ENCODE assay signal across 1 cellular context in genomic region chr10:22325948-22326702, GRCh38.
TF ChIP-seq lines count a peak whose summit lies in the region.

No MANE protein-coding gene starts in this region.

TF ChIP-seq in K562, 482 proteins besides CTCF, POLR2A, EP300 and RAD21:
- TF ChIP-seq ZNF444 (CRISPR knock-in tag; IDR thresholded peaks at IDR 0.05) (no peak), HEY1 (CRISPR knock-in tag; IDR thresholded peaks at IDR 0.05; ENCODE audit: borderline replicate concordance) (no peak), KLF6 (CRISPR knock-in tag; IDR thresholded peaks at IDR 0.05; ENCODE audit: borderline replicate concordance) (0 out of 2 replicates have a peak, but pooled peaks have one; percentile 11), ZFP1 (CRISPR knock-in tag; IDR thresholded peaks at IDR 0.05) (0 out of 2 replicates have a peak, but pooled peaks have one; percentile 20), GTF2E2 (tag; IDR thresholded peaks at IDR 0.05) (no peak), GTF2F1 (IDR thresholded peaks at IDR 0.05; ENCODE audit: low read depth, low read length) (no peak), ESRRB (CRISPR knock-in tag; IDR thresholded peaks at IDR 0.05; ENCODE audit: borderline replicate concordance) (no peak), NR2C2 (CRISPR knock-in tag; IDR thresholded peaks at IDR 0.05) (no peak), NR2C2 (tag; IDR thresholded peaks at IDR 0.05) (0 out of 2 replicates have a peak, but pooled peaks have one; percentile 1), MAZ (CRISPR knock-in tag; conservative IDR thresholded peaks at IDR 0.05 in 1 of 2, IDR thresholded peaks at IDR 0.05 in 1 of 2) (0 out of 4 replicates have a peak, but pooled peaks of 1 of the 2 experiments have one; percentile 17), ZBTB34 (CRISPR knock-in tag; IDR thresholded peaks at IDR 0.05) (no peak), ZFX (CRISPR knock-in tag; IDR thresholded peaks at IDR 0.05) (no peak), CXXC5 (CRISPR knock-in tag; IDR thresholded peaks at IDR 0.05) (peak; percentile 2), SLC30A9 (CRISPR knock-in tag; IDR thresholded peaks at IDR 0.05) (no peak), BRF2 (IDR thresholded peaks at IDR 0.05; ENCODE audit: borderline replicate concordance, insufficient read depth, insufficient read length) (no peak), ARHGAP35 (IDR thresholded peaks at IDR 0.05; ENCODE audit: partially characterized antibody) (no peak), NFIC (IDR thresholded peaks at IDR 0.05) (no peak), RNF2 (IDR thresholded peaks at IDR 0.05) (no peak)
- TF ChIP-seq, protein P1, sequence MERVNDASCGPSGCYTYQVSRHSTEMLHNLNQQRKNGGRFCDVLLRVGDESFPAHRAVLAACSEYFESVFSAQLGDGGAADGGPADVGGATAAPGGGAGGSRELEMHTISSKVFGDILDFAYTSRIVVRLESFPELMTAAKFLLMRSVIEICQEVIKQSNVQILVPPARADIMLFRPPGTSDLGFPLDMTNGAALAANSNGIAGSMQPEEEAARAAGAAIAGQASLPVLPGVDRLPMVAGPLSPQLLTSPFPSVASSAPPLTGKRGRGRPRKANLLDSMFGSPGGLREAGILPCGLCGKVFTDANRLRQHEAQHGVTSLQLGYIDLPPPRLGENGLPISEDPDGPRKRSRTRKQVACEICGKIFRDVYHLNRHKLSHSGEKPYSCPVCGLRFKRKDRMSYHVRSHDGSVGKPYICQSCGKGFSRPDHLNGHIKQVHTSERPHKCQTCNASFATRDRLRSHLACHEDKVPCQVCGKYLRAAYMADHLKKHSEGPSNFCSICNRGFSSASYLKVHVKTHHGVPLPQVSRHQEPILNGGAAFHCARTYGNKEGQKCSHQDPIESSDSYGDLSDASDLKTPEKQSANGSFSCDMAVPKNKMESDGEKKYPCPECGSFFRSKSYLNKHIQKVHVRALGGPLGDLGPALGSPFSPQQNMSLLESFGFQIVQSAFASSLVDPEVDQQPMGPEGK (CRISPR knock-in tag; IDR thresholded peaks at IDR 0.05; ENCODE audit: borderline replicate concordance), result no peak
- TF ChIP-seq, protein P2, sequence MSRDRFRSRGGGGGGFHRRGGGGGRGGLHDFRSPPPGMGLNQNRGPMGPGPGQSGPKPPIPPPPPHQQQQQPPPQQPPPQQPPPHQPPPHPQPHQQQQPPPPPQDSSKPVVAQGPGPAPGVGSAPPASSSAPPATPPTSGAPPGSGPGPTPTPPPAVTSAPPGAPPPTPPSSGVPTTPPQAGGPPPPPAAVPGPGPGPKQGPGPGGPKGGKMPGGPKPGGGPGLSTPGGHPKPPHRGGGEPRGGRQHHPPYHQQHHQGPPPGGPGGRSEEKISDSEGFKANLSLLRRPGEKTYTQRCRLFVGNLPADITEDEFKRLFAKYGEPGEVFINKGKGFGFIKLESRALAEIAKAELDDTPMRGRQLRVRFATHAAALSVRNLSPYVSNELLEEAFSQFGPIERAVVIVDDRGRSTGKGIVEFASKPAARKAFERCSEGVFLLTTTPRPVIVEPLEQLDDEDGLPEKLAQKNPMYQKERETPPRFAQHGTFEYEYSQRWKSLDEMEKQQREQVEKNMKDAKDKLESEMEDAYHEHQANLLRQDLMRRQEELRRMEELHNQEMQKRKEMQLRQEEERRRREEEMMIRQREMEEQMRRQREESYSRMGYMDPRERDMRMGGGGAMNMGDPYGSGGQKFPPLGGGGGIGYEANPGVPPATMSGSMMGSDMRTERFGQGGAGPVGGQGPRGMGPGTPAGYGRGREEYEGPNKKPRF (IDR thresholded peaks at IDR 0.05; ENCODE audit: low read depth, low read length), result no peak
